1 cellular context compared by ENCODE assay signal in genomic region chr3:37435572-37435971, GRCh38.
TF ChIP-seq lines count a peak whose summit lies in the region.

No MANE protein-coding gene starts in this region.

TF ChIP-seq in K562, 482 proteins besides CTCF, POLR2A, EP300 and RAD21 (continued from another document):
- TF ChIP-seq ZNF592 (IDR thresholded peaks at IDR 0.05) (no peak), ZBTB7A (IDR thresholded peaks at IDR 0.05; ENCODE audit: borderline replicate concordance, control insufficient read depth, low read depth, low read length) (peak; percentile 80), SLC30A9 (CRISPR knock-in tag; IDR thresholded peaks at IDR 0.05) (no peak), NFIC (IDR thresholded peaks at IDR 0.05) (peak; percentile 49; the same call in 1 of the 2 replicates), THAP7 (CRISPR knock-in tag; IDR thresholded peaks at IDR 0.05) (no peak), SFPQ (IDR thresholded peaks at IDR 0.05; ENCODE audit: low read depth, low read length) (no peak), ZMIZ1 (IDR thresholded peaks at IDR 0.05; ENCODE audit: low read depth in 2 of 2, low read length in 2 of 2) (no peak), CBX3 (IDR thresholded peaks at IDR 0.05; ENCODE audit: borderline replicate concordance in 1 of 2, low read length in 2 of 2) (peak in 1 of 2 experiments; percentile 89; a peak in 2 of 3 replicates)
